ENCODE assay signal across 16 cellular contexts in the genomic region with DNA sequence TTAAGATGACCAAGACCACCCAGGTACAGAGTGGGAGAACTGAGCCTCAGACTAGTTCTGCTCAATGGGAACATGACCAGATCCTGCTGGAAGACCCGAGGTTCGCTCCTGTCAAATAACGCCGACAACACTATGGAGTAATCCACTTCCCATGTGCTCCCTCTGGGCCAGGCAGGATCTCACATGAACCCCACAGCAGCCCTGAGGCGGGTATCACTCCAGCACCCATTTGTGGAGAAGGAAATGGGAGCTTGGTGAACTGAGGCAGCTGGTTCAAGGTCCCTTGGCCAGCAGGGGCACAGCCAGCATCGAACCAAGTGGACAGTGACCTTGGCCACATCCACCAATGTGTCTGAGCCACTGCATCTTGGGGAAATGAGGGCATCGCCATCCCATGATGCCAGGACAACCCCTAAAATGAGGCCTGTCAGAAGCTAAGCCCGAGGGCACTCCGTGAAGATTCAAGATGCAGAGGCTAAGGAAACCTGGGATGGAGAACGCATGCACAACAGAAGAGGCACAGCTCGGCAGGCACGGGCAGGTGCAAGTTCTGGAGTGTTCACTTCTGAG. TPM values are rescaled to one million over a fixed set of nuclear protein-coding genes. Genes with fewer than 3 reads are reported as not detected.
A peak's percentile ranks its signal among the peaks of the same experiment; 100 is the strongest.
DNase-seq lines count a peak whose midpoint lies in the region; ATAC-seq and TF ChIP-seq lines count a peak whose summit lies in the region.
"Had no signal": no experiment of that assay in that cellular context is flagged by ENCODE, and none has a peak within 500 bp of the region (broad histone marks: within the 10 kb centered on the region; RNA-seq: fewer than 3 reads in every experiment).

No MANE protein-coding gene starts in this region.

- no peak overlapping the region for H3K9ac ChIP-seq in colonic mucosa (ENCODE audit: low read depth in 2 of 2, low read length in 2 of 2)
- H3K9ac ChIP-seq: BLaER1 had no signal

- DNase-seq in activated CD8-positive, alpha-beta memory T cell treated with anti-CD3 and anti-CD28 coated beads for 24 hours, result peak; percentile 37
- DNase-seq in activated CD8-positive, alpha-beta memory T cell treated with anti-CD3 and anti-CD28 coated beads, Interleukin-2, amount 50 U/mL, for 4 hours, result no peak
- peak; percentile 9 for DNase-seq in colonic mucosa
- peak; percentile 50 for DNase-seq in posterior vena cava (ENCODE audit: low spot score)
- DNase-seq in vagina (ENCODE audit: extremely low spot score in 2 of 2), result peak; percentile 60 to 95
- DNase-seq in NCI-H2029 treated with DMSO at 0.1 percent for 48 hours (lab: John Stamatoyannopoulos, UW), result no peak
- no peak for DNase-seq in activated T-cell treated with anti-CD3 and anti-CD28 coated beads, Interleukin-2, amount 50 U/mL, for 4 hours
- DNase-seq: AML-193; Caco-2; CD8-positive, alpha-beta memory T cell; DMS53; GF-D8 had no signal

- TF ChIP-seq POLR2A in vagina (IDR thresholded peaks at IDR 0.05), result no peak

- peaks cover 12% of the 10 kb centered on the region for H3K36me3 Mint-ChIP-seq in activated T-cell treated with anti-CD3 and anti-CD28 coated beads, Interleukin-2, amount 50 U/mL, for 4 hours (ENCODE audit: insufficient read depth)

- H3K27ac ChIP-seq in colonic mucosa (no peak overlapping the region), vagina (no peak overlapping the region)
- H3K27ac ChIP-seq: 22Rv1, BLaER1 had no signal

- H3K4me3 ChIP-seq in colonic mucosa, result no peak overlapping the region
- H3K4me3 ChIP-seq in vagina, result no peak overlapping the region
- H3K4me3 ChIP-seq: BLaER1, HAP-1 had no signal

- intact Hi-C loops in colonic mucosa (cut with DNase I), result no loop called here
- intact Hi-C loops in posterior vena cava (cut with DNase I), result no loop called here
- intact Hi-C loops in vagina (cut with DNase I), result no loop called here

- H3K27me3 ChIP-seq in colonic mucosa (no peaks in the 10 kb centered on the region), vagina (no peaks in the 10 kb centered on the region)
- H3K27me3 ChIP-seq: BLaER1 had no signal

- H3K9me3 ChIP-seq in colonic mucosa, result no peaks in the 10 kb centered on the region
- no peaks in the 10 kb centered on the region for H3K9me3 ChIP-seq in vagina
- H3K9me3 ChIP-seq: BLaER1, Caco-2, HAP-1 had no signal

- TF ChIP-seq CTCF in colonic mucosa (IDR thresholded peaks at IDR 0.05) (no peak), vagina (IDR thresholded peaks at IDR 0.05) (no peak)

- no peaks in the 10 kb centered on the region for H3K27me3 Mint-ChIP-seq in activated T-cell treated with anti-CD3 and anti-CD28 coated beads, Interleukin-2, amount 50 U/mL, for 4 hours (ENCODE audit: low read depth)
- H3K27me3 Mint-ChIP-seq: CD8-positive, alpha-beta memory T cell had no signal

- no peak for ATAC-seq in HG03432 (IDR thresholded peaks at IDR 0.05; ENCODE audit: unreplicated experiment)
- no peak for ATAC-seq in activated T-cell treated with anti-CD3 and anti-CD28 coated beads, Interleukin-2, amount 50 U/mL, for 4 hours

- no peaks in the 10 kb centered on the region for H3K4me1 ChIP-seq in colonic mucosa
- H3K4me1 ChIP-seq in vagina, result peaks cover 18% of the 10 kb centered on the region

- no peaks in the 10 kb centered on the region for H3K9me3 Mint-ChIP-seq in activated T-cell treated with anti-CD3 and anti-CD28 coated beads, Interleukin-2, amount 50 U/mL, for 4 hours
- H3K9me3 Mint-ChIP-seq: CD8-positive, alpha-beta memory T cell had no signal

- peaks cover 10% of the 10 kb centered on the region for H3K4me1 Mint-ChIP-seq in activated T-cell treated with anti-CD3 and anti-CD28 coated beads, Interleukin-2, amount 50 U/mL, for 4 hours (ENCODE audit: low read depth)

- H3K36me3 ChIP-seq in colonic mucosa (no peaks in the 10 kb centered on the region), vagina (peaks cover 0 to 5% of the 10 kb centered on the region in 2 donors)

- H3K4me3 Mint-ChIP-seq in activated T-cell treated with anti-CD3 and anti-CD28 coated beads, Interleukin-2, amount 50 U/mL, for 4 hours, result no peak overlapping the region

RNA-seq across cellular contexts. Expression of gene ANKS6, which starts 8.5 kb away (rescaled TPM):
- total RNA-seq in colonic mucosa (10 to 100 TPM; 19.5 to 22.0 TPM), posterior vena cava (10 to 100 TPM; 15.5 to 18.6 TPM), vagina (10.8 TPM)
- 10 to 100 TPM; 15.3 to 18.5 (median 16.3) TPM for total RNA-seq in activated T-cell treated with anti-CD3 and anti-CD28 coated beads, Interleukin-2, amount 50 U/mL, for 4 hours

RNA-seq across cellular contexts. Expression of gene GALNT12, which starts 19.6 kb away (rescaled TPM):
- total RNA-seq in colonic mucosa (100 to 1,000 TPM in 1 of 2 donors, 10 to 100 TPM in 1; 69.6 to 145 TPM), posterior vena cava (10 to 100 TPM; 16.1 to 17.6 TPM), vagina (5.4 TPM)
- total RNA-seq in activated T-cell treated with anti-CD3 and anti-CD28 coated beads, Interleukin-2, amount 50 U/mL, for 4 hours, result 1 to 10 TPM; 1.7 to 3.7 (median 3.5) TPM

Comparison
In these comparisons a context has a peak if more than half of its experiments do, and no peak if none do; other contexts are left out.
1. DNase-seq: peak in activated CD8-positive, alpha-beta memory T cell treated with anti-CD3 and anti-CD28 coated beads for 24 hours (single experiment), colonic mucosa (single experiment), posterior vena cava (single experiment) and vagina (2 of 2); none in activated CD8-positive, alpha-beta memory T cell treated with anti-CD3 and anti-CD28 coated beads, Interleukin-2, amount 50 U/mL, for 4 hours (single experiment), NCI-H2029 treated with DMSO at 0.1 percent for 48 hours (single experiment) and activated T-cell treated with anti-CD3 and anti-CD28 coated beads, Interleukin-2, amount 50 U/mL, for 4 hours (single experiment).